In the genomic region with DNA sequence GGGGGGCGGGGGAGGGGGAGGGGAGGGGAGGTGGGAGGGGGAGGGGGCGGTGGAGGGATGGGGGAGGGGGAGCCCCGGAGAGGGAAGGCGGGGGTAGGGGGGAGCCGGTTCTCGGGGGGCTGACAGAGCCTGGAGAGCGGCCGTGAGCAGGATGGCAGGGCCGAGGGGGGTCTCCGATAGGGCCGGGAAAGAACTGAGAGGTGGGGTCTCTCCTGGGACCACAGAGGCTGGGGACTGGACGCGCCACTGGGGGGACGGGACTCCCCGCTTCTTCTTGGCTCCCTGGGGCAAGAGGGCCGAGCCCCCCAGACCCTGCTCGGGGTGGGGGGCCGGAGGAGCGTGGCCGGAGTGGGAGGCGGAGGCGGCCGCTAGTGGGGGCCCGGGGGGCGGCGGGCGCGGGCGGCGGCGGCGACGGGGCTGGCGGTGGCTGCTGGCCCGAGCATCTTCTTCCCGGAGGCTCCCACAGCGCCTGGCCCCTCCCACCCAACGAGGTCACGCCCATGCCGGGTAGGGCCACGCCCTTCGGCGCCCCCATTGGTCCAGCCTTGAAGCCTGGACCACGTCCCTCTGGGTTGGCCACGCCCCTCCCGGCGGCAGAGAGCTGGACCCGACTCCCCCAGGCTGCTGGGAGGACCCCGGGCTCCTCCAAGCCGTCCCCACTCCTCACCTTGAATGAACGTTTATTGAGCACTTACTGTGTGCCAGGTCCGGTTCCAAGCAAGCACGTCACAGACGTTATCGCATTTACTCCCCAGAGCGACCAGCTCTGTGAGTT, we compare ENCODE assay signal across 8 cellular contexts. TPM values are rescaled to one million over a fixed set of nuclear protein-coding genes. Genes with fewer than 3 reads are reported as not detected.
A peak's percentile ranks its signal among the peaks of the same experiment; 100 is the strongest.
DNase-seq lines count a peak whose midpoint lies in the region; ATAC-seq, FAIRE-seq and TF ChIP-seq lines count a peak whose summit lies in the region.

A gene with protein sequence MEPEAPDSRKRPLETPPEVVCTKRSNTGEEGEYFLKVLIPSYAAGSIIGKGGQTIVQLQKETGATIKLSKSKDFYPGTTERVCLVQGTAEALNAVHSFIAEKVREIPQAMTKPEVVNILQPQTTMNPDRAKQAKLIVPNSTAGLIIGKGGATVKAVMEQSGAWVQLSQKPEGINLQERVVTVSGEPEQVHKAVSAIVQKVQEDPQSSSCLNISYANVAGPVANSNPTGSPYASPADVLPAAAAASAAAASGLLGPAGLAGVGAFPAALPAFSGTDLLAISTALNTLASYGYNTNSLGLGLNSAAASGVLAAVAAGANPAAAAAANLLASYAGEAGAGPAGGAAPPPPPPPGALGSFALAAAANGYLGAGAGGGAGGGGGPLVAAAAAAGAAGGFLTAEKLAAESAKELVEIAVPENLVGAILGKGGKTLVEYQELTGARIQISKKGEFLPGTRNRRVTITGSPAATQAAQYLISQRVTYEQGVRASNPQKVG (minus strand): TSS at position 302 of the 775 bp plus-strand sequence. CDS start 514 bp downstream, outside the sequence.

- H3K27me3 ChIP-seq in neural progenitor cell (peaks cover 33% of the 10 kb centered on the region), vagina (no peaks in the 10 kb centered on the region)

- H3K4me1 Mint-ChIP-seq in neural progenitor cell (peaks cover 57% of the 10 kb centered on the region), HFFc6 (ENCODE audit: low read depth) (no peaks in the 10 kb centered on the region)

- H3K4me3 ChIP-seq in neural progenitor cell = peak within 1 kb of the TSS; percentile 93
- H3K4me3 ChIP-seq in vagina = peak within 1 kb of the TSS; percentile 35 to 36

- no peak within 1 kb of the TSS for H3K27ac ChIP-seq in neural progenitor cell
- H3K27ac ChIP-seq in vagina = peak within 1 kb of the TSS; percentile 59

- ATAC-seq in HG02798 (IDR thresholded peaks at IDR 0.05; ENCODE audit: poor library complexity, unreplicated experiment) = no peak

- no peak for TF ChIP-seq CTCF in neural progenitor cell (IDR thresholded peaks at IDR 0.05)
- TF ChIP-seq CTCF in vagina (IDR thresholded peaks at IDR 0.05) = no peak
- TF ChIP-seq CTCF in HFFc6 (IDR thresholded peaks at IDR 0.05) = no peak

- H3K36me3 Mint-ChIP-seq in neural progenitor cell = peaks cover 9% of the 10 kb centered on the region
- H3K36me3 Mint-ChIP-seq in HFFc6 (ENCODE audit: low read depth) = no peaks in the 10 kb centered on the region

- peak within 1 kb of the TSS; percentile 65 for H3K27ac Mint-ChIP-seq in neural progenitor cell
- no peak within 1 kb of the TSS for H3K27ac Mint-ChIP-seq in HFFc6

- DNase-seq in GM12891 (ENCODE audit: insufficient read length, low spot score) = no peak
- peak; percentile 86 for DNase-seq in NCI-H2196 (lab: John Stamatoyannopoulos, UW; ENCODE audit: unreplicated experiment)
- peak; percentile 77 to 81 for DNase-seq in activated T-cell treated with anti-CD3 and anti-CD28 coated beads, Interleukin-2, amount 50 U/mL, for 48 hours
- peak; percentile 49 for DNase-seq in foreskin melanocyte
- DNase-seq in neural progenitor cell (ENCODE audit: low spot score) = peak; percentile 96
- DNase-seq in vagina (ENCODE audit: extremely low spot score in 2 of 2) = no peak
- DNase-seq in HFFc6 = no peak

- peaks cover 20% of the 10 kb centered on the region for H3F3A ChIP-seq in neural progenitor cell (ENCODE audit: low read depth)

- peak; percentile 40 for FAIRE-seq in GM12891 (lab: Jason Lieb, UNC)

- no peaks in the 10 kb centered on the region for H3K36me3 ChIP-seq in neural progenitor cell
- no peaks in the 10 kb centered on the region for H3K36me3 ChIP-seq in vagina

- H3K9me3 ChIP-seq in neural progenitor cell (ENCODE audit: low read depth) (no peaks in the 10 kb centered on the region), vagina (no peaks in the 10 kb centered on the region)

- no peak within 1 kb of the TSS for H2AFZ ChIP-seq in neural progenitor cell (replicated peaks)

- H3K9me3 Mint-ChIP-seq in neural progenitor cell = no peaks in the 10 kb centered on the region
- H3K9me3 Mint-ChIP-seq in HFFc6 = no peaks in the 10 kb centered on the region

- intact Hi-C loops in vagina (cut with DNase I) = no loop called here

- H3K4me1 ChIP-seq in neural progenitor cell (no peaks in the 10 kb centered on the region), vagina (no peaks in the 10 kb centered on the region)

- no peak within 1 kb of the TSS for H3K9ac ChIP-seq in neural progenitor cell

- peaks cover 8% of the 10 kb centered on the region for H4K20me1 ChIP-seq in neural progenitor cell (ENCODE audit: low read depth)

- H3K79me2 ChIP-seq in neural progenitor cell (ENCODE audit: low read depth) = no peaks in the 10 kb centered on the region

- TF ChIP-seq POLR2A in GM12891 (IDR thresholded peaks at IDR 0.05; ENCODE audit: low read depth, low read length) (no peak), vagina (IDR thresholded peaks at IDR 0.05) (no peak)

- H3K27me3 Mint-ChIP-seq in neural progenitor cell (ENCODE audit: insufficient read depth, low read depth) (peaks cover 9% of the 10 kb centered on the region), HFFc6 (ENCODE audit: insufficient read depth) (peaks cover 31% of the 10 kb centered on the region)

- H3K4me3 Mint-ChIP-seq in neural progenitor cell (peak within 1 kb of the TSS; percentile 93), HFFc6 (no peak within 1 kb of the TSS)

- peak within 1 kb of the TSS; percentile 95 for H3K4me2 ChIP-seq in neural progenitor cell

TF ChIP-seq in GM12891, 5 proteins besides CTCF, POLR2A, EP300 and RAD21:
- no peak for TF ChIP-seq POU2F2 (IDR thresholded peaks at IDR 0.05; ENCODE audit: low read depth, low read length)
- no peak for TF ChIP-seq POLR2AphosphoS5 (IDR thresholded peaks at IDR 0.05; ENCODE audit: low read depth, low read length)
- no peak for TF ChIP-seq TAF1 (IDR thresholded peaks at IDR 0.05; ENCODE audit: low read depth, low read length)
- no peak for TF ChIP-seq PAX5 (IDR thresholded peaks at IDR 0.05; ENCODE audit: insufficient read depth, low read length, severe bottlenecking)
- TF ChIP-seq SPI1 (IDR thresholded peaks at IDR 0.05; ENCODE audit: low read depth, low read length) = no peak

RNA-seq across cellular contexts. Expression of the gene that starts here (rescaled TPM):
- 0.01 TPM for polyA plus RNA-seq in GM12891 (2012; ENCODE audit: low read depth, missing spikeins)
- 3.9 and 6.7 TPM in 2 replicates for total RNA-seq in neural progenitor cell (ENCODE audit: low replicate concordance)
- total RNA-seq in vagina = 1.5 TPM
- under 1 TPM in 4 of 6 experiments, not detected in 2; 0.03 to 0.14 (median 0.10) TPM for total RNA-seq in HFFc6 (2021; fragmentation: NEBNext Ultra II Directional; extraction: Animal tissue kit (Norgen Biotek cat#: 25700))

Comparison
In these comparisons a context has a peak if more than half of its experiments do, and no peak if none do; other contexts are left out.
1. DNase-seq: peak in NCI-H2196 (single experiment), activated T-cell treated with anti-CD3 and anti-CD28 coated beads, Interleukin-2, amount 50 U/mL, for 48 hours (2 of 2), foreskin melanocyte (single experiment) and neural progenitor cell (single experiment); none in GM12891 (single experiment), vagina (0 of 2) and HFFc6 (single experiment).